Comparison of ENCODE assay signal across 1 cellular context in the genomic region with DNA sequence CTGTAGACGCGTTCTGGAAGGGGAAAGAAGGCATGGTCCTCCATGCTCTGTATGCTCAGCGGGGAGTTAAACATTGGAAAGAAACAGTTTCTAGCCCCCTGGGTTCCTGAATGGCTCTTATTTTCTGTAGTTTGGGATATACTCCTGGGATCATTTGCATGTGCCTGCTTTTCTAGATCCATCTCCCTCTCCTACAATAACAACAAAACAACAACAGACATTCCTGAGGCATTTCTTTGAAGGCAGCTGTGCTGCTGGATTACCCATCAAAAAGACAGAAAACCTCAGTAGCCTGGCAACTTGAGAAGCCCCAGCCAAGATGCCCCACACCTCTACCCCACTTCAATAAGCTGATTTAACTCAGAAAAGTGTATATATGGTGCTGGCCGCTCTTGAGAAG.
A peak's percentile ranks its signal among the peaks of the same experiment; 100 is the strongest.
TF ChIP-seq lines count a peak whose summit lies in the region.

No MANE protein-coding gene starts in this region.

TF ChIP-seq in H1, 55 proteins besides CTCF, POLR2A, EP300 and RAD21:
- TF ChIP-seq TEAD4 (IDR thresholded peaks at IDR 0.05; ENCODE audit: low read depth, low read length) (peak; percentile 63; the same call in 1 of the 2 replicates), KDM5A (IDR thresholded peaks at IDR 0.05; ENCODE audit: low read length) (no peak), CBX5 (IDR thresholded peaks at IDR 0.05; ENCODE audit: low read depth, low read length) (no peak), TCF12 (IDR thresholded peaks at IDR 0.05; ENCODE audit: low read depth, low read length) (0 out of 2 replicates have a peak, but pooled peaks have one; percentile 56), SP1 (IDR thresholded peaks at IDR 0.05; ENCODE audit: low read depth, low read length) (no peak), NANOG (IDR thresholded peaks at IDR 0.05; ENCODE audit: insufficient read depth, low read depth, low read length, poor library complexity, severe bottlenecking) (peak; percentile 59), RBBP5 (IDR thresholded peaks at IDR 0.05; ENCODE audit: borderline replicate concordance, low read depth, low read length) (no peak)
